ENCODE assay signal across 26 cellular contexts in the genomic region with DNA sequence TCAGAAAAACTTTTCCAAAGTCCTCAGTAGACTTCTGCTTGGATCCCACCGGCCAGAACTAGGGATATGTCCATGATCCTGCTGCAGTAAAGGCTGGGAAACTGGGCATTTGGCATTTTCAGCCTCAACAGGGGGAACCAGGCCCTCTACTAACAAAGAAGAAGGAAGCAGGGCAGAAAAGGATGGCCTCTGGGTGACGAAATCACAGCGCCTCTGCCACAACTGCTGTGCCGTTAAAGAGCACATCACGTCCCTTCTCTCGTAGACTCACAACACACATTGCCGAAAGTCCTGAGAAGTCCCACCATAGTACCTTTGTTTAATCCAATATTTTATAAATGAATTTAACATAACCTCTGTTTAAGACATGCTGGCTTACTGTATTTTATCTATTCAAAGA. TPM values are rescaled to one million over a fixed set of nuclear protein-coding genes. Genes with fewer than 3 reads are reported as not detected.
"Had no signal": no experiment of that assay in that cellular context is flagged by ENCODE, and none has a peak within 500 bp of the region (broad histone marks: within the 10 kb centered on the region; RNA-seq: fewer than 3 reads in every experiment).

No MANE protein-coding gene starts in this region.

- H3K27ac ChIP-seq: ascending aorta, body of pancreas, Peyer's patch, RWPE1, WERI-Rb-1 had no signal

- DNase-seq: activated CD4-positive, alpha-beta T cell treated with anti-CD3 and anti-CD28 coated beads, Interleukin-2, amount 10 ng/mL, durations not matched to agents 24 days and 14 days; activated CD4-positive, alpha-beta T cell treated with anti-CD3 and anti-CD28 coated beads, Interleukin-2, amount 50 U/mL, for 48 hours; activated CD8-positive, alpha-beta memory T cell treated with anti-CD3 and anti-CD28 coated beads, Interleukin-2, amount 10 ng/mL, durations not matched to agents 7 days and 5 days; activated effector memory CD4-positive, alpha-beta T cell treated with Interleukin-2 at 50 U/mL for 16 hours; activated naive CD4-positive, alpha-beta T cell treated with Interleukin-2 at 50 U/mL for 16 hours; activated naive CD8-positive, alpha-beta T cell treated with anti-CD3 and anti-CD28 coated beads, Interleukin-2, amount 50 U/mL, for 24 hours; activated T-cell treated with anti-CD3 and anti-CD28 coated beads, Interleukin-2, amount 50 U/mL, for 24 hours; amniotic stem cell; body of pancreas; Karpas-422; NCI-H1048; NCI-H146; NCI-H2081 treated with DMSO at 0.1 percent for 48 hours; NCI-H446; NCI-H524; Peyer's patch; Right ventricle myocardium superior; T-helper 1 cell; WERI-Rb-1 had no signal

- H3K36me3 ChIP-seq: ascending aorta, Peyer's patch, WERI-Rb-1 had no signal

- H3K4me1 ChIP-seq: ascending aorta, body of pancreas, Peyer's patch had no signal

- H3K27me3 ChIP-seq: ascending aorta, body of pancreas, Peyer's patch had no signal

- H3K9me3 ChIP-seq: ascending aorta, body of pancreas, Peyer's patch had no signal

- H3K4me3 ChIP-seq: ascending aorta, body of pancreas, K562, Peyer's patch had no signal

- ATAC-seq: activated CD4-positive, CD25-positive, alpha-beta regulatory T cell treated with anti-CD3 and anti-CD28 coated beads, Interleukin-2, amount 50 U/mL, for 24 hours; activated CD8-positive, alpha-beta memory T cell treated with anti-CD3 and anti-CD28 coated beads, Interleukin-2, amount 10 ng/mL, durations not matched to agents 7 days and 5 days; activated naive CD4-positive, alpha-beta T cell treated with anti-CD3 and anti-CD28 coated beads, Interleukin-2, amount 50 U/mL, for 72 hours; activated naive CD8-positive, alpha-beta T cell treated with anti-CD3 and anti-CD28 coated beads, Interleukin-2, amount 50 U/mL, for 24 hours; body of pancreas; K562 had no signal

RNA-seq across cellular contexts. Expression of a gene that starts 10.4 kb away (rescaled TPM):
- total RNA-seq: activated CD4-positive, alpha-beta T cell treated with anti-CD3 and anti-CD28 coated beads, Interleukin-2, amount 10 ng/mL, durations not matched to agents 24 days and 14 days; activated CD8-positive, alpha-beta memory T cell treated with anti-CD3 and anti-CD28 coated beads, Interleukin-2, amount 10 ng/mL, durations not matched to agents 7 days and 5 days; activated T-helper 1 cell treated with anti-CD3 and anti-CD28 coated beads, Interleukin-12 subunit alpha, Interleukin-12 subunit beta, Interleukin-2, Interleukin-4 antibody, amounts not matched to agents 30 ng/mL and 10 ng/mL and 1 ng/mL, durations not matched to agents 14 hours and 24 hours and 36 hours; T-helper 2 cell treated with Interferon-gamma antibody and Interleukin-4, amounts not matched to agents 100 ng/mL and 5 ng/mL, for 36 hours had no signal
